In the genomic region with DNA sequence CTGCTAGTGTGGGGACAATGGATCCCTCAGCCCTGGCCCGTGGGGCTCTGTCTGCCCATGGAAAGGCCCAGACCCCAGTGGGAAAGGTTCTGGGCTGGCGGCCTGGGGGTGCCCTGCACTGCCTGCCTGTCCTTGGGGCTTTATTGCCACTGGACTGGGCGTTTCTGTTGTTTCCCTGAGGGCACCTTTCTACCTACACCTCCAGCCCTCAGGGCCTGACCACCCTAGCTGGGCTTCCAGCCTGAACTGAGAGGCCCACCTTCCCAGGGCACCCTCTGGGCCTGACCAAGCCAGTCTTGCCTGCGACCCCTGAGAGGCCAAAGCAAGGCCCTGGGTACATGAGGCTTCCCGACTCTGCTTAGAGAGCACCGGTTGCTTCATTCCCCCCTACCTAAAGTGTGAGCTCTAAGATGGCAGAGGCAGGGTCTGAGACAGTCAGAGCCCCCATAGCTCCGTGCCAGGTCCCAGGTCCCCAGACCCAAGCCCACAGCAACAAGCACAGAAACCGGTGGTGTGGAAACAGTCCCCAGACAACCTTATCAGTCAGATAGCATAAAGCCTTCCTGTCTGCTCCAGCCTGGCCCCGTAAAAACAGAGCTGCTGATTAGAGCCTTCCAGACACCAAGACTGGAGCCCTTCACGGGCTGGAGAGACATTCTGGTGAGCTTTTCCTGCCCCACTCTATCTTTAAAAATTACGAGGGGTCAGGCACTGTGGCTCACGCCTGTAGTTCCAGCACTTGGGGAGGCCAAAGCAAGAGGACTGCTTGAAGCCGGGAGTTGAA, we compare ENCODE assay signal across 1 cellular context.
TF ChIP-seq lines count a peak whose summit lies in the region.

No MANE protein-coding gene starts in this region.

TF ChIP-seq in WTC11, 78 proteins besides CTCF, POLR2A, EP300 and RAD21:
- TF ChIP-seq, protein P1, sequence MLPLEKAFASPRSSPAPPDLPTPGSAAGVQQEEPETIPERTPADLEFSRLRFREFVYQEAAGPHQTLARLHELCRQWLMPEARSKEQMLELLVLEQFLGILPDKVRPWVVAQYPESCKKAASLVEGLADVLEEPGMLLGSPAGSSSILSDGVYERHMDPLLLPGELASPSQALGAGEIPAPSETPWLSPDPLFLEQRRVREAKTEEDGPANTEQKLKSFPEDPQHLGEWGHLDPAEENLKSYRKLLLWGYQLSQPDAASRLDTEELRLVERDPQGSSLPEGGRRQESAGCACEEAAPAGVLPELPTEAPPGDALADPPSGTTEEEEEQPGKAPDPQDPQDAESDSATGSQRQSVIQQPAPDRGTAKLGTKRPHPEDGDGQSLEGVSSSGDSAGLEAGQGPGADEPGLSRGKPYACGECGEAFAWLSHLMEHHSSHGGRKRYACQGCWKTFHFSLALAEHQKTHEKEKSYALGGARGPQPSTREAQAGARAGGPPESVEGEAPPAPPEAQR (CRISPR knock-in tag; IDR thresholded peaks at IDR 0.05), result no peak
- no peak for TF ChIP-seq CBFB (CRISPR knock-in tag; IDR thresholded peaks at IDR 0.05; ENCODE audit: low read depth)
- TF ChIP-seq, protein P2, sequence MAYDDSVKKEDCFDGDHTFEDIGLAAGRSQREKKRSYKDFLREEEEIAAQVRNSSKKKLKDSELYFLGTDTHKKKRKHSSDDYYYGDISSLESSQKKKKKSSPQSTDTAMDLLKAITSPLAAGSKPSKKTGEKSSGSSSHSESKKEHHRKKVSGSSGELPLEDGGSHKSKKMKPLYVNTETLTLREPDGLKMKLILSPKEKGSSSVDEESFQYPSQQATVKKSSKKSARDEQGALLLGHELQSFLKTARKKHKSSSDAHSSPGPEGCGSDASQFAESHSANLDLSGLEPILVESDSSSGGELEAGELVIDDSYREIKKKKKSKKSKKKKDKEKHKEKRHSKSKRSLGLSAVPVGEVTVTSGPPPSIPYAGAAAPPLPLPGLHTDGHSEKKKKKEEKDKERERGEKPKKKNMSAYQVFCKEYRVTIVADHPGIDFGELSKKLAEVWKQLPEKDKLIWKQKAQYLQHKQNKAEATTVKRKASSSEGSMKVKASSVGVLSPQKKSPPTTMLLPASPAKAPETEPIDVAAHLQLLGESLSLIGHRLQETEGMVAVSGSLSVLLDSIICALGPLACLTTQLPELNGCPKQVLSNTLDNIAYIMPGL (CRISPR knock-in tag; IDR thresholded peaks at IDR 0.05), result no peak
